26 cellular contexts compared by ENCODE assay signal in the genomic region with DNA sequence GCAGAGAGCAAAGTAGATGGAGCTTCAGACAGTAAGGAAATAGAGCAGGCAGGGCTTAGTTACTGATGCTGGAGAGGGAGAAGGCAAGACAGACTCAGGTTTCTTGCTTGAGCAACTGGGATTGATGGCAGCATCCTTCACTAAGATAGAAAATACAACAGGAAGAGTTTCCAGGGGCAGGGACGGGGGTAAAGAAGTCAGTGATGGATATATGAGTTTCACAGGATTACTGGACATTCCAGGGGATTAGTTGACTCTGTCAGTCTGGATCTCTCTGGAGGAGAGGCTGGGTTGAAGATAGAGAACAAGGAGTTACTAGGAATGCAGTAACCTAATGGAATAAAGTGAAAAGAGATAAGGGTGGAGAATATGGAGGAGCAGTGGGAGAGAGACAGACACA.
DNase-seq lines count a peak whose midpoint lies in the region; ATAC-seq and TF ChIP-seq lines count a peak whose summit lies in the region.
"Had no signal": no experiment of that assay in that cellular context is flagged by ENCODE, and none has a peak within 500 bp of the region (broad histone marks: within the 10 kb centered on the region; RNA-seq: fewer than 3 reads in every experiment).

No MANE protein-coding gene starts in this region.

- no peaks in the 10 kb centered on the region for H3K9me3 Mint-ChIP-seq in memory B cell
- H3K9me3 Mint-ChIP-seq: activated CD8-positive, alpha-beta T cell treated with anti-CD3 and anti-CD28 coated beads for 36 hours; dendritic cell treated with granulocyte-macrophage colony-stimulating factor and Interleukin-4, amounts not matched to agents 40 ng/mL and 50 ng/mL, for 4 days; IgD-negative memory B cell; naive thymus-derived CD8-positive, alpha-beta T cell; T-cell had no signal

- WGBS in testis, 2 donors, result 68 to 72% methylated on average over 1 of the region's 1 CpG
- 60 to 76% methylated on average over 1 of the region's 1 CpG for WGBS in aorta, 2 donors

- DNase-seq in LHCN-M2 (ENCODE audit: low read depth) (peak; percentile 9), memory B cell (ENCODE audit: low spot score in 2 of 2) (no peak), testis (no peak), left ventricle myocardium superior (no peak), aorta (no peak)
- DNase-seq: activated CD4-positive, alpha-beta T cell treated with anti-CD3 and anti-CD28 coated beads for 1 hour; activated CD8-positive, alpha-beta T cell treated with anti-CD3 and anti-CD28 coated beads for 36 hours; activated gamma-delta T cell; adrenal gland; kidney glomerular epithelial cell; naive thymus-derived CD8-positive, alpha-beta T cell; NCI-H1417; NCI-H446; NK-92 treated with Interleukin-12 subunit alpha and Interleukin-12 subunit beta, amount 100 ng/mL, for 24 hours; ovary; stimulated activated CD4-positive, alpha-beta T cell treated with anti-CD3 and anti-CD28 coated beads, Interleukin-4, amount 100 ng/mL, for 24 hours; stimulated activated naive CD4-positive, alpha-beta T cell treated with Interleukin-2 at 50 U/mL for 16 hours; T-cell; thyroid gland had no signal

- intact Hi-C loops in testis (cut with DNase I; ENCODE audit: low total_unique reads), result no loop called here
- intact Hi-C loops in left ventricle myocardium superior (cut with micrococcal nuclease), result no loop called here
- intact Hi-C loops in aorta (cut with DNase I), result no loop called here

- ATAC-seq in memory B cell (ENCODE audit: low read depth), result no peak
- ATAC-seq in left ventricle myocardium superior, result no peak
- no peak for ATAC-seq in aorta (ENCODE audit: low FRiP score)
- no peak for ATAC-seq in HG03457 (IDR thresholded peaks at IDR 0.05; ENCODE audit: unreplicated experiment)
- ATAC-seq: activated CD8-positive, alpha-beta T cell treated with anti-CD3 and anti-CD28 coated beads for 36 hours; HCT116; naive thymus-derived CD8-positive, alpha-beta T cell; T-cell had no signal

- H3K9me3 ChIP-seq in testis (no peaks in the 10 kb centered on the region), aorta (ENCODE audit: control insufficient read depth, low read length) (no peaks in the 10 kb centered on the region)
- H3K9me3 ChIP-seq: adrenal gland, ovary, right atrium auricular region, thyroid gland had no signal

- H3K4me3 ChIP-seq in testis (no peak overlapping the region), aorta (ENCODE audit: low read length in 2 of 2) (no peak overlapping the region)
- H3K4me3 ChIP-seq: adrenal gland, ovary, right atrium auricular region, thyroid gland had no signal

- H3K4me3 Mint-ChIP-seq in memory B cell, result no peak overlapping the region
- H3K4me3 Mint-ChIP-seq: activated CD8-positive, alpha-beta T cell treated with anti-CD3 and anti-CD28 coated beads for 36 hours; CD14-positive monocyte; dendritic cell treated with granulocyte-macrophage colony-stimulating factor and Interleukin-4, amounts not matched to agents 40 ng/mL and 50 ng/mL, for 4 days; IgD-negative memory B cell; naive thymus-derived CD8-positive, alpha-beta T cell; T-cell had no signal

- H3K4me1 ChIP-seq in testis (peaks cover 19% of the 10 kb centered on the region), aorta (ENCODE audit: control insufficient read depth in 1 of 2, insufficient read depth in 2 of 2, low read length in 2 of 2) (no peaks in the 10 kb centered on the region)
- H3K4me1 ChIP-seq: thyroid gland had no signal

- H3K27me3 ChIP-seq in testis (no peaks in the 10 kb centered on the region), aorta (ENCODE audit: control insufficient read depth in 1 of 2, insufficient read depth in 2 of 2, low read length in 1 of 2) (no peaks in the 10 kb centered on the region)
- H3K27me3 ChIP-seq: adrenal gland, ovary, right atrium auricular region, thyroid gland had no signal

- TF ChIP-seq POLR2A in testis (IDR thresholded peaks at IDR 0.05), result no peak

- H3K27me3 Mint-ChIP-seq in memory B cell, result no peaks in the 10 kb centered on the region
- H3K27me3 Mint-ChIP-seq: activated CD8-positive, alpha-beta T cell treated with anti-CD3 and anti-CD28 coated beads for 36 hours; dendritic cell treated with granulocyte-macrophage colony-stimulating factor and Interleukin-4, amounts not matched to agents 40 ng/mL and 50 ng/mL, for 4 days; IgD-negative memory B cell; naive thymus-derived CD8-positive, alpha-beta T cell; T-cell had no signal

- H3K27ac Mint-ChIP-seq in memory B cell, result peak overlapping the region; percentile 4
- H3K27ac Mint-ChIP-seq: activated CD8-positive, alpha-beta T cell treated with anti-CD3 and anti-CD28 coated beads for 36 hours; dendritic cell treated with granulocyte-macrophage colony-stimulating factor and Interleukin-4, amounts not matched to agents 40 ng/mL and 50 ng/mL, for 4 days; T-cell had no signal

- no peaks in the 10 kb centered on the region for H3K4me1 Mint-ChIP-seq in memory B cell
- H3K4me1 Mint-ChIP-seq: CD14-positive monocyte, IgD-negative memory B cell had no signal

- peak overlapping the region; percentile 69 for H3K27ac ChIP-seq in angular gyrus (ENCODE audit: low read depth, low read length)
- H3K27ac ChIP-seq in testis, result peak overlapping the region; percentile 62 to 67
- no peak overlapping the region for H3K27ac ChIP-seq in aorta (ENCODE audit: low read depth in 1 of 2, low read length in 2 of 2)
- H3K27ac ChIP-seq: ovary, right atrium auricular region, thyroid gland had no signal

- no peak for TF ChIP-seq CTCF in testis (IDR thresholded peaks at IDR 0.05)

- H3K36me3 ChIP-seq in testis (ENCODE audit: low read depth, missing control alignments), result no peaks in the 10 kb centered on the region
- peaks cover 0 to 1% of the 10 kb centered on the region in 2 donors for H3K36me3 ChIP-seq in aorta (ENCODE audit: control insufficient read depth in 1 of 2, insufficient read depth in 2 of 2, low read length in 1 of 2)
- H3K36me3 ChIP-seq: ovary had no signal

- peaks cover 30% of the 10 kb centered on the region for H3K36me3 Mint-ChIP-seq in memory B cell

Comparison
In these comparisons a context has a peak if more than half of its experiments do, and no peak if none do; other contexts are left out.
1. H3K27ac ChIP-seq: peak in angular gyrus (single experiment) and testis (2 of 2); none in aorta (0 of 2).